8 cellular contexts compared by ENCODE assay signal in genomic region chr12:70049596-70050360, GRCh38.
DNase-seq lines count a peak whose midpoint lies in the region; ATAC-seq and TF ChIP-seq lines count a peak whose summit lies in the region.

No MANE protein-coding gene starts in this region.

- peak overlapping the region; percentile 82 to 87 for H3K27ac Mint-ChIP-seq in natural killer cell

- no peaks in the 10 kb centered on the region for H3K79me2 ChIP-seq in PC-9 (ENCODE audit: low read depth)

- H3K36me3 Mint-ChIP-seq in natural killer cell = peaks cover 7% of the 10 kb centered on the region

- no peak for TF ChIP-seq POLR2A in stomach (IDR thresholded peaks at IDR 0.05)

- H3K4me1 ChIP-seq in PC-9 (replicated peaks; ENCODE audit: insufficient read depth) = peaks cover 47% of the 10 kb centered on the region
- H3K4me1 ChIP-seq in stomach = no peaks in the 10 kb centered on the region

- peaks cover 29% of the 10 kb centered on the region for H3F3A ChIP-seq in PC-9 (ENCODE audit: insufficient read depth, low read depth)

- POLR2A ChIA-PET in PC-9 (lab: Charles Lee; ENCODE audit: unreplicated experiment) = interaction anchor here (0.6 kb wide), 1 partner anchor 31 kb away, joined by 4 read pairs; no protein-coding TSS in a partner anchor

- H3K4me3 Mint-ChIP-seq in natural killer cell = peak overlapping the region; percentile 70

- H3K27me3 Mint-ChIP-seq in natural killer cell (ENCODE audit: low read depth in 2 of 2) = peaks cover 24 to 30% of the 10 kb centered on the region in 2 donors

- DNase-seq in NCI-H510A treated with DMSO at 0.1 percent for 48 hours (lab: John Stamatoyannopoulos, UW) = peak; percentile 46
- no peak for DNase-seq in NCI-H510A (lab: John Stamatoyannopoulos, UW)
- DNase-seq in PC-9 = peak; percentile 49 to 88
- peak; percentile 69 for DNase-seq in natural killer cell
- DNase-seq in stomach = no peak
- no peak for DNase-seq in D341Med (ENCODE audit: low spot score)
- no peak for DNase-seq in stimulated activated CD4-positive, alpha-beta T cell treated with anti-CD3 and anti-CD28 coated beads, Interleukin-1b, Interleukin-23, amount 100 ng/mL, for 48 hours

- H3K9me3 ChIP-seq in PC-9 (ENCODE audit: insufficient read depth, low read depth) = peaks cover 4% of the 10 kb centered on the region; the same call in 1 of the 2 replicates
- no peaks in the 10 kb centered on the region for H3K9me3 ChIP-seq in stomach

- peaks cover 60 to 61% of the 10 kb centered on the region in 2 donors for H3K4me1 Mint-ChIP-seq in natural killer cell

- 54 to 78% (median 59%) methylated on average over 5 of the region's 5 CpGs for WGBS in stomach, 5 donors

- ATAC-seq in HG02938 (IDR thresholded peaks at IDR 0.05; ENCODE audit: unreplicated experiment) (peak; percentile 97), natural killer cell (peak; percentile 91 to 98 (median 97))

- no peaks in the 10 kb centered on the region for H3K9me2 ChIP-seq in PC-9 (ENCODE audit: insufficient read depth)

- no peaks in the 10 kb centered on the region for H3K9me3 Mint-ChIP-seq in natural killer cell

- H3K4me3 ChIP-seq in PC-9 (peak overlapping the region; percentile 15; the same call in 1 of the 2 replicates), stomach (no peak overlapping the region)

- H2AFZ ChIP-seq in PC-9 = no peak overlapping the region

- H3K4me2 ChIP-seq in PC-9 = peak overlapping the region; percentile 68

- H3K27me3 ChIP-seq in PC-9 (ENCODE audit: insufficient read depth, low read depth) (no peaks in the 10 kb centered on the region), stomach (no peaks in the 10 kb centered on the region)

- TSS peak; percentile 59 for BruUV-seq in PC-9 (replicated peaks; lab: Mats Ljungman, UMichigan)

- CTCF ChIA-PET in PC-9 (lab: Charles Lee) = no interaction called here

- H3K27ac ChIP-seq in PC-9 (peak overlapping the region; percentile 83), stomach (peak overlapping the region in 2 of 5 donors; percentile 14 to 43)

- H3K36me3 ChIP-seq in PC-9 (ENCODE audit: low read depth) (0 out of 2 replicates have a peak, but pooled peaks cover 3% of the 10 kb centered on the region), stomach (no peaks in the 10 kb centered on the region)

- intact Hi-C loops in PC-9 (cut with micrococcal nuclease; ENCODE audit: unreplicated experiment) = loop anchor here (1.0 to 5.0 kb wide), 3 partner anchors 62 to 147 kb away; no protein-coding TSS in a partner anchor
- intact Hi-C loops in natural killer cell (cut with micrococcal nuclease) = loop anchor here (1.0 to 5.0 kb wide), 3 partner anchors 17 to 318 kb away; partner anchors contain the start of genes CNOT2 and KCNMB4
- intact Hi-C loops in stomach (cut with DNase I; ENCODE audit: low total_unique reads) = no loop called here

- no peaks in the 10 kb centered on the region for H4K20me1 ChIP-seq in PC-9 (ENCODE audit: insufficient read depth)

- no peak for TF ChIP-seq EP300 in stomach (IDR thresholded peaks at IDR 0.05)

- no peak for TF ChIP-seq CTCF in PC-9 (conservative IDR thresholded peaks at IDR 0.05)
- TF ChIP-seq CTCF in natural killer cell (IDR thresholded peaks at IDR 0.05) = no peak
- TF ChIP-seq CTCF in stomach (IDR thresholded peaks at IDR 0.05) = no peak

Comparison
In these comparisons a context has a peak if more than half of its experiments do, and no peak if none do; other contexts are left out.
1. DNase-seq: peak in NCI-H510A treated with DMSO at 0.1 percent for 48 hours (single experiment), PC-9 (2 of 2) and natural killer cell (single experiment); none in NCI-H510A (single experiment), stomach (single experiment), D341Med (single experiment) and stimulated activated CD4-positive, alpha-beta T cell treated with anti-CD3 and anti-CD28 coated beads, Interleukin-1b, Interleukin-23, amount 100 ng/mL, for 48 hours (single experiment).